Comparison of ENCODE assay signal across 8 cellular contexts in genomic region chr16:47141773-47142468, GRCh38. TPM values are rescaled to one million over a fixed set of nuclear protein-coding genes. Genes with fewer than 3 reads are reported as not detected.
DNase-seq lines count a peak whose midpoint lies in the region; TF ChIP-seq lines count a peak whose summit lies in the region.

No MANE protein-coding gene starts in this region.

- 3% methylated on average over 26 of the region's 26 CpGs for WGBS in thymus

- peak overlapping the region; percentile 96 for H3K4me2 ChIP-seq in osteoblast (ENCODE audit: insufficient read depth, low read length)

- H3K4me1 ChIP-seq in HAP-1 (peaks cover 6% of the 10 kb centered on the region; the same call in 1 of the 2 replicates), SJCRH30 (no peaks in the 10 kb centered on the region), osteoblast (ENCODE audit: insufficient read depth, low read length) (peaks cover 4% of the 10 kb centered on the region), thymus (ENCODE audit: control insufficient read depth, insufficient read depth, low read length) (peaks cover 7% of the 10 kb centered on the region)

- TF ChIP-seq CTCF in osteoblast (IDR thresholded peaks at IDR 0.05; ENCODE audit: extremely low read depth, low read depth, low read length): peak; percentile 98

- H3K4me3 ChIP-seq in HAP-1 (peak overlapping the region; percentile 55), MG63 (peak overlapping the region; percentile 66), SJCRH30 (peak overlapping the region; percentile 70), osteoblast (ENCODE audit: insufficient read depth, low read length) (peak overlapping the region; percentile 74), thymus (ENCODE audit: low read length) (peak overlapping the region; percentile 11)

- DNase-seq in GM04504 (ENCODE audit: low read depth) (peak; percentile 56), HAP-1 (ENCODE audit: low spot score in 2 of 2) (peak; percentile 88 to 92), MG63 (peak; percentile 83), SJCRH30 (peak; percentile 78 to 90), germinal center (ENCODE audit: low spot score) (peak; percentile 86), osteoblast (ENCODE audit: insufficient read length, low spot score, missing footprints) (peak; percentile 96)
- DNase-seq in activated naive CD4-positive, alpha-beta T cell treated with Interleukin-2 at 50 U/mL for 16 hours: peak; percentile 83

- in situ Hi-C loops in HAP-1 (cut with MboI; ENCODE audit: low sequenced_read_pairs): loop anchor here (10.0 kb wide), 2 partner anchors 723 to 1023 kb away; no protein-coding TSS in a partner anchor

- H4K20me1 ChIP-seq in osteoblast (ENCODE audit: insufficient read depth, low read length): no peaks in the 10 kb centered on the region

- H3K36me3 ChIP-seq in HAP-1 (replicated peaks): no peaks in the 10 kb centered on the region
- H3K36me3 ChIP-seq in MG63: no peaks in the 10 kb centered on the region
- H3K36me3 ChIP-seq in SJCRH30: no peaks in the 10 kb centered on the region
- no peaks in the 10 kb centered on the region for H3K36me3 ChIP-seq in osteoblast (ENCODE audit: insufficient read depth, low read length)
- H3K36me3 ChIP-seq in thymus (ENCODE audit: control insufficient read depth, insufficient read depth): no peaks in the 10 kb centered on the region

- no peak overlapping the region for H3K27ac ChIP-seq in SJCRH30
- H3K27ac ChIP-seq in osteoblast (ENCODE audit: low read depth, low read length): peak overlapping the region; percentile 1
- no peak overlapping the region for H3K27ac ChIP-seq in thymus (ENCODE audit: low read depth)

- no peaks in the 10 kb centered on the region for H3K9me3 ChIP-seq in HAP-1
- H3K9me3 ChIP-seq in MG63: no peaks in the 10 kb centered on the region
- no peaks in the 10 kb centered on the region for H3K9me3 ChIP-seq in SJCRH30 (replicated peaks)
- H3K9me3 ChIP-seq in osteoblast (ENCODE audit: low read depth, low read length): no peaks in the 10 kb centered on the region
- no peaks in the 10 kb centered on the region for H3K9me3 ChIP-seq in thymus (ENCODE audit: control insufficient read depth)

- no peaks in the 10 kb centered on the region for H3K79me2 ChIP-seq in osteoblast (ENCODE audit: insufficient read depth, low read length)

- no peaks in the 10 kb centered on the region for H3K27me3 ChIP-seq in HAP-1 (ENCODE audit: low read depth)
- no peaks in the 10 kb centered on the region; the same call in 1 of the 2 replicates for H3K27me3 ChIP-seq in MG63
- H3K27me3 ChIP-seq in SJCRH30: no peaks in the 10 kb centered on the region
- no peaks in the 10 kb centered on the region for H3K27me3 ChIP-seq in osteoblast (ENCODE audit: insufficient read depth, low read length)
- peaks cover 36% of the 10 kb centered on the region for H3K27me3 ChIP-seq in thymus (ENCODE audit: control insufficient read depth, insufficient read depth)

- H2AFZ ChIP-seq in osteoblast (ENCODE audit: low read length): peak overlapping the region; percentile 79

RNA-seq across cellular contexts. Expression of gene NETO2, which starts 1.8 kb away (rescaled TPM):
- 48.8 and 71.2 TPM in 2 replicates for total RNA-seq in MG63 (2014; rRNA removed; shearing (Covaris generic); ENCODE audit: low replicate concordance)
- total RNA-seq in SJCRH30 (2014; rRNA removed; shearing (Covaris generic)): 34.6 and 34.8 TPM in 2 replicates
- total RNA-seq in osteoblast: 3.5 and 5.8 TPM in 2 replicates
- polyA plus RNA-seq in thymus: 8.4 TPM

Comparison
In these comparisons a context has a peak if more than half of its experiments do, and no peak if none do; other contexts are left out.
1. H3K4me3 ChIP-seq: peak in every context shown above with its lines; median percentile 74 in osteoblast; 70 in SJCRH30; 66 in MG63; 55 in HAP-1; 11 in thymus.